Comparison of ENCODE assay signal across 9 cellular contexts in the genomic region with DNA sequence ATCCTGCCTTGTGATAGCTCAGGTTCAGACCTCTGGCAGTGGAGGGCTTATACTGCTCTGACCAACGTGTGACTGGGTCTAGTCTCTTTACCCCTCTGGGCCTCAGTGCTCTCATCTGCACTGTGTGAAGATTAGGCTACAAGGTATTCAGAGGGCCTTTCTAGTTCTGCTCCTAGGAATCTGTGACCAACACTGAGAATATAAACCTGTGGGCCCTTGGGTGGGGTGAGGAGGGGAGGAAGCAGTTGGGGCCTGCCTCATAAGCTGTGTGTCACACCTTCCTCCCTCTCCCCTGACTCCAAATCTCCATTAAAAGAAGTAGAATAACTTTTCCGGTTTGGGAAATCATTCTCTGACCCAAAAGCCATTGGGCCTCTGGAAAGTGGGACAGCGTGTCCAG.
DNase-seq lines count a peak whose midpoint lies in the region; ATAC-seq, FAIRE-seq and TF ChIP-seq lines count a peak whose summit lies in the region.
"Had no signal": no experiment of that assay in that cellular context is flagged by ENCODE, and none has a peak within 500 bp of the region (broad histone marks: within the 10 kb centered on the region; RNA-seq: fewer than 3 reads in every experiment).

No MANE protein-coding gene starts in this region.

- peaks cover 4 to 59% (median 38%) of the 10 kb centered on the region in 9 donors for H3K4me1 ChIP-seq in heart right ventricle
- peaks cover 3% of the 10 kb centered on the region for H3K4me1 ChIP-seq in smooth muscle cell (ENCODE audit: low read depth)

- H3K27me3 ChIP-seq in heart right ventricle (peaks cover 0 to 23% (median 0%) of the 10 kb centered on the region in 7 donors), smooth muscle cell (ENCODE audit: low read depth) (no peaks in the 10 kb centered on the region)

- intact Hi-C loops in heart right ventricle (cut with DNase I), result loop anchor here in 5 of 10 donors (2.0 to 5.0 kb wide), 5 partner anchors 36 to 106 kb away; a partner anchor contains a TSS

- no peak overlapping the region for H3K4me2 ChIP-seq in smooth muscle cell

- 37 to 52% methylated on average over 3 of the region's 3 CpGs for WGBS in heart right ventricle, 2 donors
- WGBS in smooth muscle cell (ENCODE audit: low lambda C conversion rate), result 53% methylated on average over 3 of the region's 3 CpGs

- peak overlapping the region; percentile 67 to 92 (median 88) for H3K27ac ChIP-seq in heart right ventricle
- peak overlapping the region; percentile 65 for H3K27ac ChIP-seq in smooth muscle cell (ENCODE audit: low read depth)

- FAIRE-seq in GM12892 (lab: Jason Lieb, UNC), result peak; percentile 79

- peak overlapping the region; percentile 47 for H3K9ac ChIP-seq in smooth muscle cell (ENCODE audit: low read depth)

- H3K27me3 Mint-ChIP-seq in activated CD4-positive, alpha-beta memory T cell treated with anti-CD3 and anti-CD28 coated beads, Interleukin-2, amount 10 ng/mL, durations not matched to agents 7 days and 5 days, result no peaks in the 10 kb centered on the region

- TF ChIP-seq CTCF in heart right ventricle (IDR thresholded peaks at IDR 0.05), result no peak
- no peak for TF ChIP-seq CTCF in smooth muscle cell (IDR thresholded peaks at IDR 0.05; ENCODE audit: borderline replicate concordance, insufficient read depth, poor library complexity, severe bottlenecking)

- peak overlapping the region; percentile 48 for H3K4me3 Mint-ChIP-seq in activated CD4-positive, alpha-beta memory T cell treated with anti-CD3 and anti-CD28 coated beads, Interleukin-2, amount 10 ng/mL, durations not matched to agents 7 days and 5 days
- H3K4me3 Mint-ChIP-seq: endodermal cell had no signal

- POLR2A ChIA-PET in activated CD4-positive, alpha-beta memory T cell treated with anti-CD3 and anti-CD28 coated beads, Interleukin-2, amount 10 ng/mL, durations not matched to agents 7 days and 5 days (lab: Charles Lee), result interaction anchor here (0.8 to 4.7 kb wide), 12 partner anchors 55 to 325 kb away, joined by 3 to 38 read pairs (median 4); a partner anchor contains a TSS

- ATAC-seq in heart right ventricle, result peak; percentile 18 to 76 (median 64)
- ATAC-seq in HG03432 (IDR thresholded peaks at IDR 0.05; ENCODE audit: unreplicated experiment), result no peak

- no peak for TF ChIP-seq POLR2A in GM12892 (IDR thresholded peaks at IDR 0.05; ENCODE audit: low read depth, low read length)

- H3K4me3 ChIP-seq in heart right ventricle (no peak overlapping the region), smooth muscle cell (no peak overlapping the region)

- H4K20me1 ChIP-seq in smooth muscle cell (ENCODE audit: low read depth), result no peaks in the 10 kb centered on the region

- peaks cover 71% of the 10 kb centered on the region for H3K4me1 Mint-ChIP-seq in activated CD4-positive, alpha-beta memory T cell treated with anti-CD3 and anti-CD28 coated beads, Interleukin-2, amount 10 ng/mL, durations not matched to agents 7 days and 5 days
- H3K4me1 Mint-ChIP-seq: endodermal cell had no signal

- H3K36me3 ChIP-seq in heart right ventricle, result no peaks in the 10 kb centered on the region
- no peaks in the 10 kb centered on the region for H3K36me3 ChIP-seq in smooth muscle cell (ENCODE audit: low read depth)

- DNase-seq in GM12892 (ENCODE audit: insufficient read length), result no peak
- DNase-seq in activated CD4-positive, alpha-beta memory T cell treated with anti-CD3 and anti-CD28 coated beads, Interleukin-2, amount 10 ng/mL, durations not matched to agents 7 days and 5 days, result peak; percentile 22
- peak in 1 of 2 donors; percentile 19 for DNase-seq in heart right ventricle
- DNase-seq in smooth muscle cell (lab: John Stamatoyannopoulos, UW; ENCODE audit: unreplicated experiment), result no peak
- DNase-seq in COLO668 (lab: John Stamatoyannopoulos, UW; ENCODE audit: unreplicated experiment), result no peak
- no peak for DNase-seq in NCI-H69 (lab: John Stamatoyannopoulos, UW)
- no peak for DNase-seq in RKO (ENCODE audit: low spot score)
- DNase-seq: endodermal cell had no signal

- peaks cover 7% of the 10 kb centered on the region for H3F3A ChIP-seq in smooth muscle cell (ENCODE audit: low read depth)

- no peak overlapping the region for H2AFZ ChIP-seq in smooth muscle cell (ENCODE audit: low read depth)

- H3K9me3 ChIP-seq in heart right ventricle, result no peaks in the 10 kb centered on the region
- no peaks in the 10 kb centered on the region for H3K9me3 ChIP-seq in smooth muscle cell (replicated peaks; ENCODE audit: low read depth)

- peaks cover 17% of the 10 kb centered on the region for H3K36me3 Mint-ChIP-seq in activated CD4-positive, alpha-beta memory T cell treated with anti-CD3 and anti-CD28 coated beads, Interleukin-2, amount 10 ng/mL, durations not matched to agents 7 days and 5 days (ENCODE audit: low read depth)

- CTCF ChIA-PET in activated CD4-positive, alpha-beta memory T cell treated with anti-CD3 and anti-CD28 coated beads, Interleukin-2, amount 10 ng/mL, durations not matched to agents 7 days and 5 days (lab: Charles Lee), result interaction anchor here (0.8 to 1.6 kb wide), 2 partner anchors 73 to 97 kb away, joined by 3 to 4 read pairs; no protein-coding TSS in a partner anchor

- peaks cover 2% of the 10 kb centered on the region for H3K9me3 Mint-ChIP-seq in activated CD4-positive, alpha-beta memory T cell treated with anti-CD3 and anti-CD28 coated beads, Interleukin-2, amount 10 ng/mL, durations not matched to agents 7 days and 5 days

- H3K27ac Mint-ChIP-seq in activated CD4-positive, alpha-beta memory T cell treated with anti-CD3 and anti-CD28 coated beads, Interleukin-2, amount 10 ng/mL, durations not matched to agents 7 days and 5 days, result peak overlapping the region; percentile 94
- H3K27ac Mint-ChIP-seq: endodermal cell had no signal

- H3K79me2 ChIP-seq in smooth muscle cell (ENCODE audit: low read depth), result no peaks in the 10 kb centered on the region
